ENCODE assay signal across 8 cellular contexts in genomic region chr16:57537194-57537505, GRCh38. TPM values are rescaled to one million over a fixed set of nuclear protein-coding genes. Genes with fewer than 3 reads are reported as not detected.
DNase-seq lines count a peak whose midpoint lies in the region; ATAC-seq, FAIRE-seq and TF ChIP-seq lines count a peak whose summit lies in the region.

No MANE protein-coding gene starts in this region.

- H3K9ac ChIP-seq in K562 (ENCODE audit: insufficient read depth in 1 of 2, low read depth in 2 of 2, low read length in 2 of 2) (peak overlapping the region in 1 of 2 experiments; percentile 92; a peak in 2 of 4 replicates), muscle layer of colon (ENCODE audit: low read length) (peak overlapping the region; percentile 28)

- no peak for TF ChIP-seq POLR2A in K562 (conservative IDR thresholded peaks at IDR 0.05)

- TF ChIP-seq CTCF in right atrium auricular region (IDR thresholded peaks at IDR 0.05) (no peak), K562 (IDR thresholded peaks at IDR 0.05 in 2 of 3, conservative IDR thresholded peaks at IDR 0.05 in 1 of 3; ENCODE audit: insufficient read depth in 2 of 3, low read depth in 1 of 3, low read length in 3 of 3) (no peak)

- TF ChIP-seq EP300 in K562 (IDR thresholded peaks at IDR 0.05; ENCODE audit: low read length): no peak

- peak overlapping the region; percentile 82 for H2AFZ ChIP-seq in K562 (ENCODE audit: low read depth, low read length)

- FAIRE-seq in K562 (lab: Jason Lieb, UNC): no peak

- H3K4me3 ChIP-seq in right atrium auricular region: peak overlapping the region; percentile 83 to 88
- peak overlapping the region; percentile 78 for H3K4me3 ChIP-seq in K562
- peak overlapping the region; percentile 71 to 74 for H3K4me3 ChIP-seq in muscle layer of colon (ENCODE audit: low read depth in 1 of 2, low read length in 2 of 2)

- no peaks in the 10 kb centered on the region for H4K20me1 ChIP-seq in K562 (replicated peaks; ENCODE audit: control insufficient read depth, insufficient read depth, low read length)

- no peaks in the 10 kb centered on the region for H3K79me2 ChIP-seq in K562 (ENCODE audit: control insufficient read depth, insufficient read depth, low read length)

- ATAC-seq in left ventricle myocardium superior (no peak), K562 (no peak), GM21367 (IDR thresholded peaks at IDR 0.05; ENCODE audit: unreplicated experiment) (no peak)

- H3K4me1 ChIP-seq in right atrium auricular region: peaks cover 0 to 50% of the 10 kb centered on the region in 2 donors
- peaks cover 21 to 48% of the 10 kb centered on the region in 2 experiments; a peak in 3 of 5 replicates for H3K4me1 ChIP-seq in K562 (replicated peaks in 1 of 2; ENCODE audit: control insufficient read depth in 2 of 2, insufficient read depth in 2 of 2, low read length in 2 of 2)
- H3K4me1 ChIP-seq in muscle layer of colon (ENCODE audit: insufficient read depth, low read length): peaks cover 32% of the 10 kb centered on the region

- CTCF ChIA-PET in K562 (lab: Yijun Ruan, JAX; ENCODE audit: low intra/inter-chr PET ratio): no interaction called here

- POLR2A ChIA-PET in K562 (lab: Yijun Ruan, JAX): interaction anchor here (0.6 to 1.4 kb wide), 3 partner anchors 9 to 115 kb away, joined by 3 to 5 read pairs (median 4); no protein-coding TSS in a partner anchor

- peak overlapping the region in 1 of 2 donors; percentile 91 for H3K27ac ChIP-seq in right atrium auricular region
- no peak overlapping the region for H3K27ac ChIP-seq in K562 (ENCODE audit: extremely low read depth, low read depth, low read length)
- no peak overlapping the region for H3K27ac ChIP-seq in muscle layer of colon (ENCODE audit: low read depth, low read length)
- H3K27ac ChIP-seq in substantia nigra (ENCODE audit: low read depth, low read length, poor library complexity, severe bottlenecking): no peak overlapping the region

- intact Hi-C loops in left ventricle myocardium superior (cut with micrococcal nuclease) (no loop called here), K562 (cut with micrococcal nuclease) (no loop called here)

- H3K4me2 ChIP-seq in K562 (ENCODE audit: insufficient read depth, low read length): peak overlapping the region; percentile 68

- H3K9me3 ChIP-seq in right atrium auricular region: no peaks in the 10 kb centered on the region
- no peaks in the 10 kb centered on the region for H3K9me3 ChIP-seq in K562 (replicated peaks; ENCODE audit: control insufficient read depth, insufficient read depth, low read depth, low read length)
- H3K9me3 ChIP-seq in muscle layer of colon (ENCODE audit: low read length): no peaks in the 10 kb centered on the region

- DNase-seq in right atrium auricular region (ENCODE audit: low spot score) (no peak), left ventricle myocardium superior (no peak), K562 (ENCODE audit: extremely low read depth in 1 of 4, low spot score in 3 of 4) (peak in 2 of 4 experiments; percentile 3 to 11), NCI-H510A treated with DMSO at 0.1 percent for 48 hours (lab: John Stamatoyannopoulos, UW) (no peak), substantia nigra (lab: John Stamatoyannopoulos, UW) (no peak), DMS79 treated with DMSO at 0.1 percent for 48 hours (lab: John Stamatoyannopoulos, UW) (no peak)

- WGBS in K562 (ENCODE audit: insufficient coverage, low coverage, missing lambda C conversion rate): 52% methylated on average over 7 of the region's 8 CpGs

- TF ChIP-seq RAD21 in K562 (CRISPR knock-in tag; conservative IDR thresholded peaks at IDR 0.05 in 1 of 2, IDR thresholded peaks at IDR 0.05 in 1 of 2): no peak

- no peaks in the 10 kb centered on the region for H3K27me3 ChIP-seq in right atrium auricular region
- H3K27me3 ChIP-seq in K562 (ENCODE audit: control insufficient read depth in 2 of 2, insufficient read depth in 2 of 2, low read length in 2 of 2): no peaks in the 10 kb centered on the region
- no peaks in the 10 kb centered on the region for H3K27me3 ChIP-seq in muscle layer of colon (ENCODE audit: control insufficient read depth in 1 of 2, insufficient read depth in 2 of 2, low read length in 2 of 2)

- no TSS peak for BruUV-seq in K562 (replicated peaks; lab: Mats Ljungman, UMichigan)

- no peaks in the 10 kb centered on the region for H3K9me1 ChIP-seq in K562 (ENCODE audit: control insufficient read depth, insufficient read depth, low read length)

- in situ Hi-C loops in K562 (cut with MboI): no loop called here

- H3K36me3 ChIP-seq in right atrium auricular region (no peaks in the 10 kb centered on the region), K562 (ENCODE audit: control insufficient read depth, insufficient read depth, low read length) (no peaks in the 10 kb centered on the region), muscle layer of colon (ENCODE audit: insufficient read depth, low read length) (no peaks in the 10 kb centered on the region)

TF ChIP-seq in K562, 482 proteins besides CTCF, POLR2A, EP300 and RAD21 (continues in another document):
- TF ChIP-seq SRSF1 (IDR thresholded peaks at IDR 0.05; ENCODE audit: low read depth, low read length) (no peak), MCM5 (IDR thresholded peaks at IDR 0.05; ENCODE audit: low read depth) (no peak)

RNA-seq across cellular contexts. Expression of gene CCDC102A, which starts 0.8 kb away (rescaled TPM):
- total RNA-seq in right atrium auricular region: 10 to 100 TPM; 11.2 to 15.1 TPM
- total RNA-seq in left ventricle myocardium superior: 13.2 TPM
- total RNA-seq in K562 (2011; cell fraction: chromatin; rRNA removed; ENCODE audit: low replicate concordance): 0.26 and 1.1 TPM in 2 replicates
- 0.92 and 1.3 TPM in 2 replicates for total RNA-seq in K562 (2011; cell fraction: nucleolus; rRNA removed)
- 0.51 and 0.84 TPM in 2 replicates for total RNA-seq in K562 (2011; cell fraction: nucleoplasm; rRNA removed)
- total RNA-seq in K562 (2014; rRNA removed): 3.8 and 4.9 TPM in 2 replicates
- 0.16 and 0.58 TPM in 2 replicates for total RNA-seq in K562 (2014; rRNA removed; fragmentation: Illumina TruSeq; extraction: Trizol)
- 1.4 and 2.1 TPM in 2 replicates for total RNA-seq in K562 (2015; rRNA removed; fragmentation: Illumina TruSeq; extraction: Trizol)
- total RNA-seq in K562 (2021): 2.7 and 3.0 TPM in 2 replicates
- polyA plus RNA-seq in K562 (2011; rRNA removed): 2.2 and 2.4 TPM in 2 replicates
- 2.6 and 6.6 TPM in 2 replicates for polyA plus RNA-seq in K562 (2011; cell fraction: cytosol; rRNA removed)
- 1.3 and 2.1 TPM in 2 replicates for polyA plus RNA-seq in K562 (2011; cell fraction: nucleus; rRNA removed)
- polyA plus RNA-seq in K562 (2012): 2.3 and 2.8 TPM in 2 replicates
- 0.85 and 1.4 TPM in 2 replicates for polyA plus RNA-seq in K562 (2014; fragmentation: Illumina TruSeq; extraction: Trizol)
- under 1 TPM; 0.03 to 0.11 TPM for polyA plus RNA-seq in K562 (2014; fragmentation: Nextera tagmentation; extraction: Ambion mirVana)
- 2.0 and 4.9 TPM in 2 replicates for polyA plus RNA-seq in K562 (2014; rRNA removed)
- polyA minus RNA-seq in K562 (2011; rRNA and poly(A)+ RNA removed): 0.45 and 1.4 TPM in 2 replicates
- polyA minus RNA-seq in K562 (2011; cell fraction: cytosol; rRNA and poly(A)+ RNA removed): 1.4 and 1.6 TPM in 2 replicates
- 0.67 and 1.1 TPM in 2 replicates for polyA minus RNA-seq in K562 (2011; cell fraction: nucleus; rRNA and poly(A)+ RNA removed)

RNA-seq across cellular contexts. Expression of gene ADGRG5, which starts 5.3 kb away (rescaled TPM):
- total RNA-seq in right atrium auricular region (under 1 TPM; 0.08 to 0.44 TPM), left ventricle myocardium superior (not detected), K562 (2014; rRNA removed) (0.08 and 0.09 TPM in 2 replicates), K562 (2014; rRNA removed; fragmentation: Illumina TruSeq; extraction: Trizol) (0.07 TPM in 1 of 2 replicates, not detected in the other), K562 (2015; rRNA removed; fragmentation: Illumina TruSeq; extraction: Trizol) (0.14 and 0.30 TPM in 2 replicates), K562 (2021) (0.09 and 0.27 TPM in 2 replicates)
- total RNA-seq in K562 (2011; cell fraction: chromatin; rRNA removed; ENCODE audit: low replicate concordance): 0.14 TPM in 1 of 2 replicates, not detected in the other
- 0.13 TPM in 1 of 2 replicates, not detected in the other for total RNA-seq in K562 (2011; cell fraction: nucleolus; rRNA removed)
- 0.07 TPM in 1 of 2 replicates, not detected in the other for total RNA-seq in K562 (2011; cell fraction: nucleoplasm; rRNA removed)
- polyA plus RNA-seq in K562 (2011; rRNA removed) (0.01 and 0.11 TPM in 2 replicates), K562 (2014; fragmentation: Illumina TruSeq; extraction: Trizol) (0.08 and 0.10 TPM in 2 replicates), K562 (2014; fragmentation: Nextera tagmentation; extraction: Ambion mirVana) (under 1 TPM; 0.01 to 0.39 TPM), K562 (2014; rRNA removed) (0.04 and 0.15 TPM in 2 replicates)
- 0.03 and 0.07 TPM in 2 replicates for polyA plus RNA-seq in K562 (2011; cell fraction: cytosol; rRNA removed)
- polyA plus RNA-seq in K562 (2011; cell fraction: nucleus; rRNA removed): 0.13 and 0.27 TPM in 2 replicates
- polyA plus RNA-seq in K562 (2012): 0.55 and 0.62 TPM in 2 replicates
- 0.06 TPM in 1 of 2 replicates, not detected in the other for polyA minus RNA-seq in K562 (2011; rRNA and poly(A)+ RNA removed)
- polyA minus RNA-seq in K562 (2011; cell fraction: cytosol; rRNA and poly(A)+ RNA removed): not detected in 2 replicates
- not detected in 2 replicates for polyA minus RNA-seq in K562 (2011; cell fraction: nucleus; rRNA and poly(A)+ RNA removed)

RNA-seq across cellular contexts. Expression of gene DOK4, which starts 50.9 kb away (rescaled TPM):
- total RNA-seq in right atrium auricular region (10 to 100 TPM; 15.2 to 34.2 TPM), left ventricle myocardium superior (9.1 TPM), K562 (2014; rRNA removed) (14.4 and 18.9 TPM in 2 replicates), K562 (2014; rRNA removed; fragmentation: Illumina TruSeq; extraction: Trizol) (2.3 and 3.2 TPM in 2 replicates), K562 (2015; rRNA removed; fragmentation: Illumina TruSeq; extraction: Trizol) (8.3 and 9.3 TPM in 2 replicates), K562 (2021) (11.0 and 11.4 TPM in 2 replicates)
- total RNA-seq in K562 (2011; cell fraction: chromatin; rRNA removed; ENCODE audit: low replicate concordance): 3.9 and 13.2 TPM in 2 replicates
- total RNA-seq in K562 (2011; cell fraction: nucleolus; rRNA removed): 9.2 and 12.2 TPM in 2 replicates
- total RNA-seq in K562 (2011; cell fraction: nucleoplasm; rRNA removed): 6.3 and 7.6 TPM in 2 replicates
- polyA plus RNA-seq in K562 (2011; rRNA removed) (10.8 and 11.3 TPM in 2 replicates), K562 (2014; fragmentation: Illumina TruSeq; extraction: Trizol) (6.5 and 9.5 TPM in 2 replicates), K562 (2014; fragmentation: Nextera tagmentation; extraction: Ambion mirVana) (under 1 TPM; 0.10 TPM), K562 (2014; rRNA removed) (12.4 and 16.4 TPM in 2 replicates)
- 14.0 and 19.6 TPM in 2 replicates for polyA plus RNA-seq in K562 (2011; cell fraction: cytosol; rRNA removed)
- polyA plus RNA-seq in K562 (2011; cell fraction: nucleus; rRNA removed): 23.7 and 31.1 TPM in 2 replicates
- 10.2 and 13.2 TPM in 2 replicates for polyA plus RNA-seq in K562 (2012)
- 3.6 and 5.5 TPM in 2 replicates for polyA minus RNA-seq in K562 (2011; rRNA and poly(A)+ RNA removed)
- polyA minus RNA-seq in K562 (2011; cell fraction: cytosol; rRNA and poly(A)+ RNA removed): 5.9 and 6.1 TPM in 2 replicates
- 5.2 and 5.3 TPM in 2 replicates for polyA minus RNA-seq in K562 (2011; cell fraction: nucleus; rRNA and poly(A)+ RNA removed)
